9 cellular contexts compared by ENCODE assay signal in the genomic region with DNA sequence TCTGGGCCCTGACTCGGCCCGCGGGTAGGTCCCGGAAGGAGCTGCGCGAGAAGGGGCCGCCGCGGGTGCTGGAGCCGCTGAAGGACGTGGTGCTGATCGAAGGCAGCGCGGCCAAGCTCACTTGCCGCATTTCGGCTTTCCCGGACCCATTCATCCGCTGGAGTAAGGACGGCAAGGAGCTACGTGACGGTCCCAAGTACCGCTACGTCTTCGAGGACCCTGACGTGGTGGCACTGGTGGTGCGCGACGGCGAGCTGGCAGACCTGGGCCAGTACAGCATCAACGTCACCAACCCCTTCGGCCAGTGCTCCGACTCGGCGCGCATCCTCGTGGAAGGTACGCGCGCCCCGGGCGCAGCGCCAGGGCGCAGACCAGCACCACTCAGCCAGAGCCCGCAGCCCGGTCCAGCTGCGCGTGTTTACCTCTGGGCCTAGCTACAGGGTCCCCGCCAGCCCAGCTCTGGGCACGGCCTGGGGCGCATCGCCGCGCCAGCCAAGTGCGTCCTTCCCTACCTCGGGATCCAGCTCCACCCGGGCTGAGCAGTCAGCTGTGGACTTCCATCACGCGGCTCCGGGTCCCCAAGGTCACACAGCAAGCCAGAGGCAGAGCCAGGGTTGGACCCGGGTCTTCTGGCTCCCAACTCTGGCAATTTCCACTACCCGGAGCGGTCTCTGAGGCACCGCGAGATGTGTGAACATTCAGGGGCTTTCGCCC. TPM values are rescaled to one million over a fixed set of nuclear protein-coding genes. Genes with fewer than 3 reads are reported as not detected.
DNase-seq lines count a peak whose midpoint lies in the region; ATAC-seq, FAIRE-seq and TF ChIP-seq lines count a peak whose summit lies in the region.
"Had no signal": no experiment of that assay in that cellular context is flagged by ENCODE, and none has a peak within 500 bp of the region (broad histone marks: within the 10 kb centered on the region; RNA-seq: fewer than 3 reads in every experiment).

No MANE protein-coding gene starts in this region.

- H4K20me1 ChIP-seq in K562 (replicated peaks; ENCODE audit: control insufficient read depth, insufficient read depth, low read length) = no peaks in the 10 kb centered on the region

- in situ Hi-C loops in K562 (cut with MboI) = no loop called here

- no peak for ATAC-seq in K562
- ATAC-seq in HG02973 (IDR thresholded peaks at IDR 0.05; ENCODE audit: unreplicated experiment) = no peak
- no peak for ATAC-seq in HG03095 (IDR thresholded peaks at IDR 0.05; ENCODE audit: unreplicated experiment)
- ATAC-seq in GM21717 (IDR thresholded peaks at IDR 0.05; ENCODE audit: unreplicated experiment) = no peak

- peaks cover 43% of the 10 kb centered on the region for H3K79me2 ChIP-seq in K562 (ENCODE audit: control insufficient read depth, insufficient read depth, low read length)

- no peaks in the 10 kb centered on the region for H3K9me3 Mint-ChIP-seq in activated CD4-positive, alpha-beta T cell treated with anti-CD3 and anti-CD28 coated beads, Interleukin-2, amount 10 ng/mL, durations not matched to agents 7 days and 5 days

- no peak for FAIRE-seq in K562 (lab: Jason Lieb, UNC)

- peak overlapping the region; percentile 96 for H3K4me2 ChIP-seq in K562 (ENCODE audit: insufficient read depth, low read length)

- H3K27ac Mint-ChIP-seq in activated CD4-positive, alpha-beta T cell treated with anti-CD3 and anti-CD28 coated beads, Interleukin-2, amount 10 ng/mL, durations not matched to agents 7 days and 5 days = no peak overlapping the region

- no peaks in the 10 kb centered on the region for H3K9me3 ChIP-seq in K562 (replicated peaks; ENCODE audit: control insufficient read depth, insufficient read depth, low read depth, low read length)
- H3K9me3 ChIP-seq in subcutaneous abdominal adipose tissue (ENCODE audit: control insufficient read depth in 5 of 5, low read length in 5 of 5) = no peaks in the 10 kb centered on the region

- POLR2A ChIA-PET in activated CD4-positive, alpha-beta T cell treated with anti-CD3 and anti-CD28 coated beads, Interleukin-2, amount 10 ng/mL, durations not matched to agents 7 days and 5 days (lab: Charles Lee) = no interaction called here
- POLR2A ChIA-PET in K562 (lab: Yijun Ruan, JAX) = interaction anchor here (0.7 to 4.9 kb wide), 6 partner anchors 10 to 89 kb away, joined by 3 to 37 read pairs (median 6); no protein-coding TSS in a partner anchor

- H3K9ac ChIP-seq in K562 (ENCODE audit: insufficient read depth in 1 of 2, low read depth in 2 of 2, low read length in 2 of 2) = peak overlapping the region; percentile 56 to 88
- peak overlapping the region in 2 of 5 donors; percentile 17 to 96 for H3K9ac ChIP-seq in subcutaneous abdominal adipose tissue (ENCODE audit: low read length in 5 of 5)

- TF ChIP-seq POLR2A in K562 (conservative IDR thresholded peaks at IDR 0.05) = no peak
- no peak for TF ChIP-seq POLR2A in lower leg skin (IDR thresholded peaks at IDR 0.05)

- WGBS in K562 (ENCODE audit: insufficient coverage, low coverage, missing lambda C conversion rate) = 97% methylated on average over 18 of the region's 65 CpGs
- WGBS in lower leg skin, 2 donors = 17 to 34% methylated on average over 23 to 56 of the region's 65 CpGs

- no peak for DNase-seq in activated CD4-positive, alpha-beta T cell treated with anti-CD3 and anti-CD28 coated beads, Interleukin-2, amount 10 ng/mL, durations not matched to agents 7 days and 5 days
- DNase-seq in activated CD4-positive, alpha-beta T cell treated with anti-CD3 and anti-CD28 coated beads, Interleukin-2, amount 50 U/mL, for 48 hours = no peak
- DNase-seq in K562 (ENCODE audit: extremely low read depth in 1 of 4, low spot score in 3 of 4) (no peak), lower leg skin (ENCODE audit: low spot score in 2 of 2) (peak in 1 of 2 donors; percentile 89)

- peaks cover 35% of the 10 kb centered on the region for H3K4me1 Mint-ChIP-seq in activated CD4-positive, alpha-beta T cell treated with anti-CD3 and anti-CD28 coated beads, Interleukin-2, amount 10 ng/mL, durations not matched to agents 7 days and 5 days

- CTCF ChIA-PET in activated CD4-positive, alpha-beta T cell treated with anti-CD3 and anti-CD28 coated beads, Interleukin-2, amount 10 ng/mL, durations not matched to agents 7 days and 5 days (lab: Charles Lee) = interaction anchor here (0.6 to 7.0 kb wide), 11 partner anchors 8 to 244 kb away, joined by 3 to 58 read pairs (median 4); a partner anchor contains a TSS
- CTCF ChIA-PET in K562 (lab: Yijun Ruan, JAX; ENCODE audit: low intra/inter-chr PET ratio) = no interaction called here

- peak overlapping the region; percentile 85 for H3K4me3 Mint-ChIP-seq in activated CD4-positive, alpha-beta T cell treated with anti-CD3 and anti-CD28 coated beads, Interleukin-2, amount 10 ng/mL, durations not matched to agents 7 days and 5 days

- no peak for TF ChIP-seq RAD21 in K562 (CRISPR knock-in tag; conservative IDR thresholded peaks at IDR 0.05 in 1 of 2, IDR thresholded peaks at IDR 0.05 in 1 of 2)

- H3K9me1 ChIP-seq in K562 (ENCODE audit: control insufficient read depth, insufficient read depth, low read length) = no peaks in the 10 kb centered on the region

- TF ChIP-seq EP300 in K562 (IDR thresholded peaks at IDR 0.05; ENCODE audit: low read length) = no peak

- H3K36me3 ChIP-seq in K562 (ENCODE audit: control insufficient read depth, insufficient read depth, low read length) (no peaks in the 10 kb centered on the region; the same call in 2 of the 3 replicates), subcutaneous abdominal adipose tissue (ENCODE audit: control insufficient read depth in 5 of 5, insufficient read depth in 5 of 5, low read length in 5 of 5) (peaks cover 0 to 6% (median 5%) of the 10 kb centered on the region in 5 donors)

- H2AFZ ChIP-seq in K562 (ENCODE audit: low read depth, low read length) = no peak overlapping the region

- H3K27me3 Mint-ChIP-seq in activated CD4-positive, alpha-beta T cell treated with anti-CD3 and anti-CD28 coated beads, Interleukin-2, amount 10 ng/mL, durations not matched to agents 7 days and 5 days = peaks cover 50% of the 10 kb centered on the region

- intact Hi-C loops in K562 (cut with micrococcal nuclease) (no loop called here), lower leg skin (cut with DNase I; ENCODE audit: low total_unique reads) (no loop called here)

- no TSS peak for BruUV-seq in K562 (replicated peaks; lab: Mats Ljungman, UMichigan)

- H3K4me1 ChIP-seq in K562 (replicated peaks in 1 of 2; ENCODE audit: control insufficient read depth in 2 of 2, insufficient read depth in 2 of 2, low read length in 2 of 2) = peaks cover 37 to 67% of the 10 kb centered on the region in 2 experiments
- peaks cover 1 to 39% (median 35%) of the 10 kb centered on the region in 5 donors for H3K4me1 ChIP-seq in subcutaneous abdominal adipose tissue (ENCODE audit: control insufficient read depth in 5 of 5, insufficient read depth in 5 of 5, low read length in 5 of 5)

- no peak overlapping the region for H3K27ac ChIP-seq in K562 (ENCODE audit: extremely low read depth, low read depth, low read length)
- no peak overlapping the region for H3K27ac ChIP-seq in subcutaneous abdominal adipose tissue (ENCODE audit: low read depth, low read length)

- no peak overlapping the region for H3K4me3 ChIP-seq in K562
- H3K4me3 ChIP-seq in lower leg skin (ENCODE audit: low read depth, poor library complexity, severe bottlenecking) = peak overlapping the region; percentile 54
- H3K4me3 ChIP-seq in subcutaneous abdominal adipose tissue (ENCODE audit: low read depth in 1 of 5, low read length in 5 of 5) = peak overlapping the region; percentile 61 to 89 (median 84)

- H3K27me3 ChIP-seq in K562 (ENCODE audit: control insufficient read depth in 2 of 2, insufficient read depth in 2 of 2, low read length in 2 of 2) (no peaks in the 10 kb centered on the region), subcutaneous abdominal adipose tissue (ENCODE audit: control insufficient read depth in 5 of 5, insufficient read depth in 4 of 5, low read length in 5 of 5) (peaks cover 10 to 44% (median 36%) of the 10 kb centered on the region in 5 donors)

- TF ChIP-seq CTCF in K562 (IDR thresholded peaks at IDR 0.05 in 2 of 3, conservative IDR thresholded peaks at IDR 0.05 in 1 of 3; ENCODE audit: insufficient read depth in 2 of 3, low read depth in 1 of 3, low read length in 3 of 3) (no peak), lower leg skin (IDR thresholded peaks at IDR 0.05) (no peak)

- H3K36me3 Mint-ChIP-seq in activated CD4-positive, alpha-beta T cell treated with anti-CD3 and anti-CD28 coated beads, Interleukin-2, amount 10 ng/mL, durations not matched to agents 7 days and 5 days (ENCODE audit: low read depth) = no peaks in the 10 kb centered on the region

RNA-seq across cellular contexts. Expression of a gene that starts 1.8 kb away (rescaled TPM):
- total RNA-seq in activated CD4-positive, alpha-beta T cell treated with anti-CD3 and anti-CD28 coated beads, Interleukin-2, amount 10 ng/mL, durations not matched to agents 7 days and 5 days = 10 to 100 TPM; 34.5 to 40.5 TPM
- 76.3 and 182 TPM in 2 replicates for total RNA-seq in K562 (2011; cell fraction: chromatin; rRNA removed; ENCODE audit: low replicate concordance)
- total RNA-seq in K562 (2011; cell fraction: nucleolus; rRNA removed) = 113 and 116 TPM in 2 replicates
- 78.7 and 92.4 TPM in 2 replicates for total RNA-seq in K562 (2011; cell fraction: nucleoplasm; rRNA removed)
- 66.7 and 93.8 TPM in 2 replicates for total RNA-seq in K562 (2014; rRNA removed)
- 38.5 and 47.9 TPM in 2 replicates for total RNA-seq in K562 (2014; rRNA removed; fragmentation: Illumina TruSeq; extraction: Trizol)
- total RNA-seq in K562 (2015; rRNA removed; fragmentation: Illumina TruSeq; extraction: Trizol) = 59.6 and 65.4 TPM in 2 replicates
- total RNA-seq in K562 (2021) = 69.7 and 71.3 TPM in 2 replicates
- polyA plus RNA-seq in K562 (2011; rRNA removed) = 101 and 108 TPM in 2 replicates
- 152 and 203 TPM in 2 replicates for polyA plus RNA-seq in K562 (2011; cell fraction: cytosol; rRNA removed)
- 219 and 235 TPM in 2 replicates for polyA plus RNA-seq in K562 (2011; cell fraction: nucleus; rRNA removed)
- polyA plus RNA-seq in K562 (2012) = 99.0 and 134 TPM in 2 replicates
- polyA plus RNA-seq in K562 (2014; fragmentation: Illumina TruSeq; extraction: Trizol) = 82.1 and 90.5 TPM in 2 replicates
- polyA plus RNA-seq in K562 (2014; fragmentation: Nextera tagmentation; extraction: Ambion mirVana) = 10 to 100 TPM in 1 of 2 experiments, 1 to 10 TPM in 1; 7.0 to 24.7 TPM
- polyA plus RNA-seq in K562 (2014; rRNA removed) = 71.2 and 75.4 TPM in 2 replicates
- 73.2 and 103 TPM in 2 replicates for polyA minus RNA-seq in K562 (2011; rRNA and poly(A)+ RNA removed)
- 47.8 and 64.1 TPM in 2 replicates for polyA minus RNA-seq in K562 (2011; cell fraction: cytosol; rRNA and poly(A)+ RNA removed)
- 38.2 and 59.0 TPM in 2 replicates for polyA minus RNA-seq in K562 (2011; cell fraction: nucleus; rRNA and poly(A)+ RNA removed)
- 10 to 100 TPM in 3 of 4 donors, 1 to 10 TPM in 1; 5.4 to 29.9 (median 19.8) TPM for total RNA-seq in lower leg skin

RNA-seq across cellular contexts. Expression of a gene that starts 17.3 kb away (rescaled TPM):
- total RNA-seq in activated CD4-positive, alpha-beta T cell treated with anti-CD3 and anti-CD28 coated beads, Interleukin-2, amount 10 ng/mL, durations not matched to agents 7 days and 5 days = not detected
- 14.4 and 30.7 TPM in 2 replicates for total RNA-seq in K562 (2011; cell fraction: chromatin; rRNA removed; ENCODE audit: low replicate concordance)
- 21.7 and 26.1 TPM in 2 replicates for total RNA-seq in K562 (2011; cell fraction: nucleolus; rRNA removed)
- total RNA-seq in K562 (2011; cell fraction: nucleoplasm; rRNA removed) = 15.1 and 18.3 TPM in 2 replicates
- 17.7 and 24.8 TPM in 2 replicates for total RNA-seq in K562 (2014; rRNA removed)
- 2.3 and 3.8 TPM in 2 replicates for total RNA-seq in K562 (2014; rRNA removed; fragmentation: Illumina TruSeq; extraction: Trizol)
- 9.6 and 9.8 TPM in 2 replicates for total RNA-seq in K562 (2015; rRNA removed; fragmentation: Illumina TruSeq; extraction: Trizol)
- 13.5 and 14.7 TPM in 2 replicates for total RNA-seq in K562 (2021)
- polyA plus RNA-seq in K562 (2011; rRNA removed) = 2.5 and 8.6 TPM in 2 replicates
- 4.7 and 5.7 TPM in 2 replicates for polyA plus RNA-seq in K562 (2011; cell fraction: cytosol; rRNA removed)
- 48.9 and 62.7 TPM in 2 replicates for polyA plus RNA-seq in K562 (2011; cell fraction: nucleus; rRNA removed)
- polyA plus RNA-seq in K562 (2012) = 15.2 and 19.8 TPM in 2 replicates
- 4.8 and 5.0 TPM in 2 replicates for polyA plus RNA-seq in K562 (2014; fragmentation: Illumina TruSeq; extraction: Trizol)
- under 1 TPM; 0.07 to 0.08 TPM for polyA plus RNA-seq in K562 (2014; fragmentation: Nextera tagmentation; extraction: Ambion mirVana)
- polyA plus RNA-seq in K562 (2014; rRNA removed) = 19.0 and 19.2 TPM in 2 replicates
- 2.5 and 4.5 TPM in 2 replicates for polyA minus RNA-seq in K562 (2011; rRNA and poly(A)+ RNA removed)
- polyA minus RNA-seq in K562 (2011; cell fraction: cytosol; rRNA and poly(A)+ RNA removed) = 2.6 and 8.5 TPM in 2 replicates
- 13.9 and 26.5 TPM in 2 replicates for polyA minus RNA-seq in K562 (2011; cell fraction: nucleus; rRNA and poly(A)+ RNA removed)
- total RNA-seq in lower leg skin = under 1 TPM in 1 of 4 donors, not detected in 3; 0.26 TPM
- total RNA-seq: glomerular endothelial cell had no signal

RNA-seq across cellular contexts. Expression of a gene that starts 46.7 kb away (rescaled TPM):
- 1 to 10 TPM; 6.4 to 7.8 TPM for total RNA-seq in activated CD4-positive, alpha-beta T cell treated with anti-CD3 and anti-CD28 coated beads, Interleukin-2, amount 10 ng/mL, durations not matched to agents 7 days and 5 days
- total RNA-seq in K562 (2011; cell fraction: chromatin; rRNA removed; ENCODE audit: low replicate concordance) = 9.1 and 46.2 TPM in 2 replicates
- total RNA-seq in K562 (2011; cell fraction: nucleolus; rRNA removed) = 74.1 and 96.4 TPM in 2 replicates
- 36.0 and 36.5 TPM in 2 replicates for total RNA-seq in K562 (2011; cell fraction: nucleoplasm; rRNA removed)
- total RNA-seq in K562 (2014; rRNA removed) (57.2 and 67.6 TPM in 2 replicates), K562 (2014; rRNA removed; fragmentation: Illumina TruSeq; extraction: Trizol) (1.5 and 2.0 TPM in 2 replicates), K562 (2015; rRNA removed; fragmentation: Illumina TruSeq; extraction: Trizol) (7.9 and 9.0 TPM in 2 replicates), K562 (2021) (40.1 and 41.1 TPM in 2 replicates), lower leg skin (10 to 100 TPM; 37.8 to 73.1 (median 58.4) TPM)
- polyA plus RNA-seq in K562 (2011; rRNA removed) (9.9 and 14.8 TPM in 2 replicates), K562 (2014; fragmentation: Illumina TruSeq; extraction: Trizol) (2.6 and 11.5 TPM in 2 replicates), K562 (2014; fragmentation: Nextera tagmentation; extraction: Ambion mirVana) (under 1 TPM; 0.15 to 0.35 TPM), K562 (2014; rRNA removed) (31.8 and 32.1 TPM in 2 replicates)
- 22.8 and 80.8 TPM in 2 replicates for polyA plus RNA-seq in K562 (2011; cell fraction: cytosol; rRNA removed)
- 25.6 and 44.2 TPM in 2 replicates for polyA plus RNA-seq in K562 (2011; cell fraction: nucleus; rRNA removed)
- 22.4 and 47.7 TPM in 2 replicates for polyA plus RNA-seq in K562 (2012)
- 3.4 and 5.3 TPM in 2 replicates for polyA minus RNA-seq in K562 (2011; rRNA and poly(A)+ RNA removed)
- polyA minus RNA-seq in K562 (2011; cell fraction: cytosol; rRNA and poly(A)+ RNA removed) = 25.0 and 30.2 TPM in 2 replicates
- polyA minus RNA-seq in K562 (2011; cell fraction: nucleus; rRNA and poly(A)+ RNA removed) = 24.2 and 27.0 TPM in 2 replicates

RNA-seq across cellular contexts. Expression of a gene that starts 46.9 kb away (rescaled TPM):
- total RNA-seq in activated CD4-positive, alpha-beta T cell treated with anti-CD3 and anti-CD28 coated beads, Interleukin-2, amount 10 ng/mL, durations not matched to agents 7 days and 5 days = under 1 TPM; 0.44 to 0.69 TPM
- 1.3 and 5.0 TPM in 2 replicates for total RNA-seq in K562 (2011; cell fraction: chromatin; rRNA removed; ENCODE audit: low replicate concordance)
- total RNA-seq in K562 (2011; cell fraction: nucleolus; rRNA removed) = 4.3 and 6.5 TPM in 2 replicates
- total RNA-seq in K562 (2011; cell fraction: nucleoplasm; rRNA removed) = 3.1 and 3.4 TPM in 2 replicates
- total RNA-seq in K562 (2014; rRNA removed) (1.1 and 2.5 TPM in 2 replicates), K562 (2014; rRNA removed; fragmentation: Illumina TruSeq; extraction: Trizol) (0.38 and 0.47 TPM in 2 replicates), K562 (2015; rRNA removed; fragmentation: Illumina TruSeq; extraction: Trizol) (0.98 and 1.1 TPM in 2 replicates), K562 (2021) (2.4 and 3.8 TPM in 2 replicates), lower leg skin (1 to 10 TPM in 2 of 4 donors, under 1 TPM in 2; 0.17 to 2.1 (median 1.0) TPM)
- polyA plus RNA-seq in K562 (2011; rRNA removed) (1.1 and 2.2 TPM in 2 replicates), K562 (2014; fragmentation: Illumina TruSeq; extraction: Trizol) (1.0 and 1.3 TPM in 2 replicates), K562 (2014; fragmentation: Nextera tagmentation; extraction: Ambion mirVana) (under 1 TPM; 0.03 TPM), K562 (2014; rRNA removed) (2.5 and 2.7 TPM in 2 replicates)
- polyA plus RNA-seq in K562 (2011; cell fraction: cytosol; rRNA removed) = 2.6 and 3.9 TPM in 2 replicates
- 19.4 and 26.1 TPM in 2 replicates for polyA plus RNA-seq in K562 (2011; cell fraction: nucleus; rRNA removed)
- polyA plus RNA-seq in K562 (2012) = 2.1 and 3.5 TPM in 2 replicates
- polyA minus RNA-seq in K562 (2011; rRNA and poly(A)+ RNA removed) = 0.36 and 0.81 TPM in 2 replicates
- 0.95 and 1.0 TPM in 2 replicates for polyA minus RNA-seq in K562 (2011; cell fraction: cytosol; rRNA and poly(A)+ RNA removed)
- 1.5 and 1.7 TPM in 2 replicates for polyA minus RNA-seq in K562 (2011; cell fraction: nucleus; rRNA and poly(A)+ RNA removed)
